In genomic region chr4:2469192-2469984, GRCh38 we compare ENCODE assay signal across 8 cellular contexts. TPM values are rescaled to one million over a fixed set of nuclear protein-coding genes. Genes with fewer than 3 reads are reported as not detected.
A peak's percentile ranks its signal among the peaks of the same experiment; 100 is the strongest.
DNase-seq lines count a peak whose midpoint lies in the region; ATAC-seq and TF ChIP-seq lines count a peak whose summit lies in the region.

No MANE protein-coding gene starts in this region.

- ATAC-seq in GM18873 (IDR thresholded peaks at IDR 0.05; ENCODE audit: low FRiP score, unreplicated experiment): peak; percentile 37
- peak; percentile 53 for ATAC-seq in HG03108 (IDR thresholded peaks at IDR 0.05; ENCODE audit: unreplicated experiment)
- peak; percentile 57 for ATAC-seq in RWPE2 (ENCODE audit: low read depth)

- no peaks in the 10 kb centered on the region for H3K9me3 Mint-ChIP-seq in activated naive CD4-positive, alpha-beta T cell treated with anti-CD3 and anti-CD28 coated beads, Interleukin-2, amount 50 U/mL, for 24 hours

- peaks cover 3% of the 10 kb centered on the region for H3K4me1 ChIP-seq in RWPE2 (ENCODE audit: insufficient read depth, poor library complexity, severe bottlenecking)
- peaks cover 0 to 27% of the 10 kb centered on the region in 2 donors for H3K4me1 ChIP-seq in right atrium auricular region

- H3K4me1 Mint-ChIP-seq in activated naive CD4-positive, alpha-beta T cell treated with anti-CD3 and anti-CD28 coated beads, Interleukin-2, amount 50 U/mL, for 24 hours: peaks cover 45% of the 10 kb centered on the region

- no peak for TF ChIP-seq CTCF in RWPE2 (IDR thresholded peaks at IDR 0.05; ENCODE audit: poor library complexity, severe bottlenecking)
- no peak for TF ChIP-seq CTCF in right atrium auricular region (IDR thresholded peaks at IDR 0.05)

- H3K27ac ChIP-seq in RWPE2 (ENCODE audit: poor library complexity, severe bottlenecking) (peak overlapping the region; percentile 79), right atrium auricular region (peak overlapping the region; percentile 94 to 95)

- no peaks in the 10 kb centered on the region for H3K27me3 ChIP-seq in RWPE2 (ENCODE audit: insufficient read depth, poor library complexity, severe bottlenecking)
- no peaks in the 10 kb centered on the region for H3K27me3 ChIP-seq in right atrium auricular region

- peak; percentile 71 for DNase-seq in AG20443 (ENCODE audit: low spot score)
- peak; percentile 48 for DNase-seq in RWPE2 (ENCODE audit: low spot score)
- DNase-seq in right atrium auricular region (ENCODE audit: low spot score): no peak
- DNase-seq in skeletal muscle cell (ENCODE audit: low read depth): no peak
- no peak for DNase-seq in OCI-M2 (lab: John Stamatoyannopoulos, UW; ENCODE audit: unreplicated experiment)

- H3K36me3 ChIP-seq in RWPE2 (ENCODE audit: low read depth) (peaks cover 38% of the 10 kb centered on the region), right atrium auricular region (peaks cover 15% of the 10 kb centered on the region)

- H3K27me3 Mint-ChIP-seq in activated naive CD4-positive, alpha-beta T cell treated with anti-CD3 and anti-CD28 coated beads, Interleukin-2, amount 50 U/mL, for 24 hours: no peaks in the 10 kb centered on the region

- no peaks in the 10 kb centered on the region for H3K9me3 ChIP-seq in RWPE2 (ENCODE audit: severe bottlenecking)
- no peaks in the 10 kb centered on the region for H3K9me3 ChIP-seq in right atrium auricular region

- H3K27ac Mint-ChIP-seq in activated naive CD4-positive, alpha-beta T cell treated with anti-CD3 and anti-CD28 coated beads, Interleukin-2, amount 50 U/mL, for 24 hours: peak overlapping the region; percentile 96

- peak overlapping the region; percentile 66 for H3K4me3 ChIP-seq in RWPE2 (ENCODE audit: severe bottlenecking)
- peak overlapping the region; percentile 85 to 99 for H3K4me3 ChIP-seq in right atrium auricular region
- peak overlapping the region; percentile 99 for H3K4me3 ChIP-seq in skeletal muscle cell (ENCODE audit: low read depth, low read length)

- H3K4me3 Mint-ChIP-seq in activated naive CD4-positive, alpha-beta T cell treated with anti-CD3 and anti-CD28 coated beads, Interleukin-2, amount 50 U/mL, for 24 hours: peak overlapping the region; percentile 97

- H3K36me3 Mint-ChIP-seq in activated naive CD4-positive, alpha-beta T cell treated with anti-CD3 and anti-CD28 coated beads, Interleukin-2, amount 50 U/mL, for 24 hours: peaks cover 4% of the 10 kb centered on the region

RNA-seq across cellular contexts. Expression of gene RNF4, which starts 0.5 kb away (rescaled TPM):
- total RNA-seq in right atrium auricular region: 10 to 100 TPM; 30.0 to 31.3 TPM

RNA-seq across cellular contexts. Expression of gene CFAP99, which starts 50.6 kb away (rescaled TPM):
- total RNA-seq in right atrium auricular region: not detected

RNA-seq across cellular contexts. Expression of gene ZFYVE28, which starts 50.9 kb away (rescaled TPM):
- 1 to 10 TPM; 3.4 to 6.0 TPM for total RNA-seq in right atrium auricular region

Comparison
In these comparisons a context has a peak if more than half of its experiments do, and no peak if none do; other contexts are left out.
1. DNase-seq: peak in AG20443 (single experiment) and RWPE2 (single experiment); none in right atrium auricular region (single experiment), skeletal muscle cell (single experiment) and OCI-M2 (single experiment).
2. Peak in every context shown above with its lines, with median percentiles within 50 percentile points of each other: ATAC-seq and H3K4me3 ChIP-seq.